ENCODE assay signal across 8 cellular contexts in the genomic region with DNA sequence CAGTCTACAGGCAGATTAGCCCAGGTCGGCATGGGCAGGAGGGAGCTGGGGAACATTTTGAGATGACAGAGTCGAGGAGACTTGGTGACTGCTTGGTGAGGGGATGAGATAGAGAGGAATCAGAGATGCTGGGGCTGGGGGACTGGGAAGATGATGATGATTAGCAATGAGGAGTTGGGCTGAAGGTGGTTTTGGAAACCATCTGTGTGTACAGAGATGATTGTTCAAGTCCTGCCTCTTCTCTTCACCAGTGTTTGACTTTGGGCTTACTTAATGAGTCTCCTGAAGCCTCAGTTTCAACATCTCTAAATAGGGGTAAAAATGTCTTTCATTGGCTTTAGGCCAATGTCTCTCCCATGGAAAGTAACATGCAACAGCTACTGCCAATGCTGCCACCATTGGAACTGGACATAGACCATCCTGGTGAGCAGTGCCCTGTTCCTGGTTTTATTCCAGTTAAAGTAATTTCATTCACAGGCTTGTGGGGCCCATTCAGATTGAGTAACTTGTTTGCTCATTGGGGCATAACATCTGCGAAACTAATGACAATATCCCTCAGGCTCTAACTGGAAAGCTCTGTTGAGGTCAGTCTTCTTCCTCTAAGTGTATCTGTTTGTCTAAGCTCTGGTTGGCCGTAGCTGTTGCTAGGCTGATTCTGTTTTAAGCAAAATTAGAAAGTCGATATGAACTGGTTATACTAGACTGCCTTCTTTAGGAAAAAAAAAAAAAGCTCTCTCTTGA.
DNase-seq lines count a peak whose midpoint lies in the region; ATAC-seq, FAIRE-seq and TF ChIP-seq lines count a peak whose summit lies in the region.

No MANE protein-coding gene starts in this region.

- H3K14ac ChIP-seq in mesenchymal stem cell (ENCODE audit: low read length in 2 of 2), result no peak overlapping the region

- H3K4me3 ChIP-seq in AG04449 (ENCODE audit: low read depth, low read length) (no peak overlapping the region), bronchial epithelial cell (ENCODE audit: low read depth, low read length) (no peak overlapping the region), mesenchymal stem cell (ENCODE audit: insufficient read depth in 1 of 2, low read depth in 1 of 2, low read length in 2 of 2) (no peak overlapping the region), HAP-1 (no peak overlapping the region)

- peak overlapping the region in 1 of 2 experiments; percentile 68 for H2BK12ac ChIP-seq in mesenchymal stem cell (ENCODE audit: low read length in 2 of 2)

- H2BK15ac ChIP-seq in mesenchymal stem cell (ENCODE audit: low read depth, poor library complexity, severe bottlenecking), result no peak overlapping the region

- WGBS in mesenchymal stem cell, result 90% methylated on average over 3 of the region's 5 CpGs

- no peaks in the 10 kb centered on the region for H3K36me3 ChIP-seq in bronchial epithelial cell (ENCODE audit: control insufficient read depth, insufficient read depth, low read length)
- no peaks in the 10 kb centered on the region for H3K36me3 ChIP-seq in mesenchymal stem cell (ENCODE audit: control insufficient read depth in 1 of 2, insufficient read depth in 2 of 2, low read depth in 1 of 2, low read length in 2 of 2)
- H3K36me3 ChIP-seq in HAP-1 (replicated peaks), result no peaks in the 10 kb centered on the region

- H3K4ac ChIP-seq in mesenchymal stem cell (ENCODE audit: low read depth in 1 of 2, low read length in 2 of 2), result no peak overlapping the region

- H3K9me3 ChIP-seq in mesenchymal stem cell (ENCODE audit: control insufficient read depth, low read length) (no peaks in the 10 kb centered on the region), HAP-1 (no peaks in the 10 kb centered on the region)

- H3K27ac ChIP-seq in mesenchymal stem cell (ENCODE audit: low read length, poor library complexity, severe bottlenecking), result peak overlapping the region; percentile 60

- POLR2A ChIA-PET in AG04449 (lab: Yijun Ruan, JAX), result no interaction called here

- no peak overlapping the region for H4K91ac ChIP-seq in mesenchymal stem cell (ENCODE audit: low read length)

- no peak for FAIRE-seq in bronchial epithelial cell (lab: Jason Lieb, UNC)

- peak overlapping the region; percentile 84 for H3K9ac ChIP-seq in mesenchymal stem cell (ENCODE audit: low read length)

- peak overlapping the region; percentile 69 for H2BK5ac ChIP-seq in mesenchymal stem cell (ENCODE audit: low read depth, low read length, poor library complexity, severe bottlenecking)

- peak overlapping the region; percentile 81 for H2AK5ac ChIP-seq in mesenchymal stem cell (ENCODE audit: low read length, severe bottlenecking)

- peak; percentile 24 for DNase-seq in AG04449 (ENCODE audit: low read depth, low spot score)
- peak; percentile 65 for DNase-seq in M059J (ENCODE audit: low read depth)
- DNase-seq in bronchial epithelial cell (ENCODE audit: low read depth), result peak; percentile 100
- peak; percentile 69 for DNase-seq in mesenchymal stem cell
- no peak for DNase-seq in HAP-1 (ENCODE audit: low spot score in 2 of 2)

- no peak overlapping the region for H4K8ac ChIP-seq in mesenchymal stem cell (ENCODE audit: low read length)

- in situ Hi-C loops in HAP-1 (cut with MboI; ENCODE audit: low sequenced_read_pairs), result no loop called here

- H3K18ac ChIP-seq in mesenchymal stem cell (ENCODE audit: low read depth in 1 of 2, low read length in 2 of 2), result peak overlapping the region in 1 of 2 experiments; percentile 29

- H3K23ac ChIP-seq in mesenchymal stem cell (ENCODE audit: low read length in 2 of 2), result no peak overlapping the region

- no peak overlapping the region for H2AFZ ChIP-seq in mesenchymal stem cell (ENCODE audit: low read depth, low read length)

- H2BK120ac ChIP-seq in mesenchymal stem cell (ENCODE audit: low read depth, low read length), result no peak overlapping the region

- CTCF ChIA-PET in AG04449 (lab: Yijun Ruan, JAX), result interaction anchor here (1.0 to 2.0 kb wide), 4 partner anchors 10 to 405 kb away, joined by 3 to 5 read pairs (median 4); no protein-coding TSS in a partner anchor

- no peak for TF ChIP-seq CTCF in AG04449 (IDR thresholded peaks at IDR 0.05; ENCODE audit: insufficient read depth, low read length, missing control alignments)
- no peak for TF ChIP-seq CTCF in bronchial epithelial cell (IDR thresholded peaks at IDR 0.05; ENCODE audit: insufficient read depth, low read length, severe bottlenecking)

- H3K27me3 ChIP-seq in bronchial epithelial cell (ENCODE audit: control insufficient read depth, insufficient read depth, low read length), result no peaks in the 10 kb centered on the region
- no peaks in the 10 kb centered on the region for H3K27me3 ChIP-seq in mesenchymal stem cell (ENCODE audit: control insufficient read depth in 1 of 2, insufficient read depth in 1 of 2, low read length in 2 of 2)
- peaks cover 48% of the 10 kb centered on the region for H3K27me3 ChIP-seq in HAP-1 (ENCODE audit: low read depth)

- ATAC-seq in GM21529 (IDR thresholded peaks at IDR 0.05; ENCODE audit: unreplicated experiment) (no peak), HG03045 (IDR thresholded peaks at IDR 0.05; ENCODE audit: unreplicated experiment) (no peak), HG03378 (IDR thresholded peaks at IDR 0.05; ENCODE audit: unreplicated experiment) (no peak)

- H3K79me1 ChIP-seq in mesenchymal stem cell (replicated peaks; ENCODE audit: low read length, poor library complexity, severe bottlenecking), result no peaks in the 10 kb centered on the region

- no peak overlapping the region for H3K4me2 ChIP-seq in mesenchymal stem cell (ENCODE audit: low read length, poor library complexity, severe bottlenecking)

- H3K4me1 ChIP-seq in mesenchymal stem cell (ENCODE audit: control insufficient read depth, insufficient read depth, low read depth, low read length) (peaks cover 16% of the 10 kb centered on the region), HAP-1 (no peaks in the 10 kb centered on the region)

Comparison
In these comparisons a context has a peak if more than half of its experiments do, and no peak if none do; other contexts are left out.
1. DNase-seq: peak in AG04449 (single experiment), M059J (single experiment), bronchial epithelial cell (single experiment) and mesenchymal stem cell (single experiment); none in HAP-1 (0 of 2).